8 cellular contexts compared by ENCODE assay signal in genomic region chr4:127965803-127966175, GRCh38. TPM values are rescaled to one million over a fixed set of nuclear protein-coding genes. Genes with fewer than 3 reads are reported as not detected.
DNase-seq lines count a peak whose midpoint lies in the region; ATAC-seq lines count a peak whose summit lies in the region.

No MANE protein-coding gene starts in this region.

- peak; percentile 41 for ATAC-seq in HG02973 (IDR thresholded peaks at IDR 0.05; ENCODE audit: unreplicated experiment)
- ATAC-seq in activated CD8-positive, alpha-beta T cell treated with anti-CD3 and anti-CD28 coated beads, Interleukin-2, amount 10 ng/mL, durations not matched to agents 7 days and 5 days = peak; percentile 34

- H3K4me1 Mint-ChIP-seq in activated CD8-positive, alpha-beta T cell treated with anti-CD3 and anti-CD28 coated beads, Interleukin-2, amount 10 ng/mL, durations not matched to agents 7 days and 5 days (ENCODE audit: low read depth) = peaks cover 36% of the 10 kb centered on the region

- H3K27me3 ChIP-seq in mucosa of stomach (ENCODE audit: control insufficient read depth, insufficient read depth, low read length) = no peaks in the 10 kb centered on the region

- H3K4me3 Mint-ChIP-seq in activated CD8-positive, alpha-beta T cell treated with anti-CD3 and anti-CD28 coated beads, Interleukin-2, amount 10 ng/mL, durations not matched to agents 7 days and 5 days = peak overlapping the region; percentile 97

- no peaks in the 10 kb centered on the region for H3K9me3 Mint-ChIP-seq in activated CD8-positive, alpha-beta T cell treated with anti-CD3 and anti-CD28 coated beads, Interleukin-2, amount 10 ng/mL, durations not matched to agents 7 days and 5 days (ENCODE audit: insufficient read depth)

- H3K36me3 Mint-ChIP-seq in activated CD8-positive, alpha-beta T cell treated with anti-CD3 and anti-CD28 coated beads, Interleukin-2, amount 10 ng/mL, durations not matched to agents 7 days and 5 days (ENCODE audit: low read depth) = peaks cover 22% of the 10 kb centered on the region

- no peaks in the 10 kb centered on the region for H3K36me3 ChIP-seq in mucosa of stomach (ENCODE audit: control insufficient read depth, insufficient read depth, low read length)

- peak overlapping the region; percentile 99 for H3K27ac Mint-ChIP-seq in activated CD8-positive, alpha-beta T cell treated with anti-CD3 and anti-CD28 coated beads, Interleukin-2, amount 10 ng/mL, durations not matched to agents 7 days and 5 days

- no peaks in the 10 kb centered on the region for H3K4me1 ChIP-seq in mucosa of stomach (ENCODE audit: control insufficient read depth, insufficient read depth, low read length)

- H3K9me3 ChIP-seq in mucosa of stomach (ENCODE audit: control insufficient read depth, low read length) = no peaks in the 10 kb centered on the region

- peak overlapping the region; percentile 40 for H3K4me3 ChIP-seq in mucosa of stomach (ENCODE audit: low read length)

- POLR2A ChIA-PET in activated CD8-positive, alpha-beta T cell treated with anti-CD3 and anti-CD28 coated beads, Interleukin-2, amount 10 ng/mL, durations not matched to agents 7 days and 5 days (lab: Charles Lee) = interaction anchor here (1.1 to 1.9 kb wide), 9 partner anchors 8 to 846 kb away, joined by 3 to 38 read pairs (median 5); partner anchors contain the start of genes LARP1B and PLK4

- H3K9ac ChIP-seq in mucosa of stomach (ENCODE audit: low read length) = peak overlapping the region; percentile 93

- H3K27me3 Mint-ChIP-seq in activated CD8-positive, alpha-beta T cell treated with anti-CD3 and anti-CD28 coated beads, Interleukin-2, amount 10 ng/mL, durations not matched to agents 7 days and 5 days (ENCODE audit: low read depth) = no peaks in the 10 kb centered on the region

- DNase-seq in SKM-1 treated with dmso at 0.1 percent for 144 hours (lab: John Stamatoyannopoulos, UW; ENCODE audit: unreplicated experiment) (peak; percentile 7), SKM-1 (lab: John Stamatoyannopoulos, UW; ENCODE audit: unreplicated experiment) (no peak), NCI-H2081 treated with DMSO at 0.1 percent for 48 hours (lab: John Stamatoyannopoulos, UW) (peak; percentile 21)
- peak; percentile 82 for DNase-seq in activated CD8-positive, alpha-beta T cell treated with anti-CD3 and anti-CD28 coated beads, Interleukin-2, amount 10 ng/mL, durations not matched to agents 7 days and 5 days
- DNase-seq in effector CD8-positive, alpha-beta T cell (lab: John Stamatoyannopoulos, UW) = peak; percentile 68
- peak; percentile 64 to 67 for DNase-seq in stimulated activated CD8-positive, alpha-beta memory T cell treated with anti-CD3 and anti-CD28 coated beads, Interleukin-7, amount 100 ng/mL, for 4 hours (ENCODE audit: low read depth in 2 of 2)

- CTCF ChIA-PET in activated CD8-positive, alpha-beta T cell treated with anti-CD3 and anti-CD28 coated beads, Interleukin-2, amount 10 ng/mL, durations not matched to agents 7 days and 5 days (lab: Charles Lee) = interaction anchor here (0.8 to 1.6 kb wide), 9 partner anchors 8 to 320 kb away, joined by 3 to 14 read pairs (median 3); partner anchors contain the start of gene PLK4

RNA-seq across cellular contexts. Expression of gene ABHD18, which starts 0.6 kb away (rescaled TPM):
- 10 to 100 TPM; 26.4 to 26.5 TPM for total RNA-seq in activated CD8-positive, alpha-beta T cell treated with anti-CD3 and anti-CD28 coated beads, Interleukin-2, amount 10 ng/mL, durations not matched to agents 7 days and 5 days

RNA-seq across cellular contexts. Expression of gene MFSD8, which starts 0.8 kb away (rescaled TPM):
- total RNA-seq in activated CD8-positive, alpha-beta T cell treated with anti-CD3 and anti-CD28 coated beads, Interleukin-2, amount 10 ng/mL, durations not matched to agents 7 days and 5 days = 10 to 100 TPM; 14.0 to 17.7 TPM
